19 cellular contexts compared by ENCODE assay signal in the genomic region with DNA sequence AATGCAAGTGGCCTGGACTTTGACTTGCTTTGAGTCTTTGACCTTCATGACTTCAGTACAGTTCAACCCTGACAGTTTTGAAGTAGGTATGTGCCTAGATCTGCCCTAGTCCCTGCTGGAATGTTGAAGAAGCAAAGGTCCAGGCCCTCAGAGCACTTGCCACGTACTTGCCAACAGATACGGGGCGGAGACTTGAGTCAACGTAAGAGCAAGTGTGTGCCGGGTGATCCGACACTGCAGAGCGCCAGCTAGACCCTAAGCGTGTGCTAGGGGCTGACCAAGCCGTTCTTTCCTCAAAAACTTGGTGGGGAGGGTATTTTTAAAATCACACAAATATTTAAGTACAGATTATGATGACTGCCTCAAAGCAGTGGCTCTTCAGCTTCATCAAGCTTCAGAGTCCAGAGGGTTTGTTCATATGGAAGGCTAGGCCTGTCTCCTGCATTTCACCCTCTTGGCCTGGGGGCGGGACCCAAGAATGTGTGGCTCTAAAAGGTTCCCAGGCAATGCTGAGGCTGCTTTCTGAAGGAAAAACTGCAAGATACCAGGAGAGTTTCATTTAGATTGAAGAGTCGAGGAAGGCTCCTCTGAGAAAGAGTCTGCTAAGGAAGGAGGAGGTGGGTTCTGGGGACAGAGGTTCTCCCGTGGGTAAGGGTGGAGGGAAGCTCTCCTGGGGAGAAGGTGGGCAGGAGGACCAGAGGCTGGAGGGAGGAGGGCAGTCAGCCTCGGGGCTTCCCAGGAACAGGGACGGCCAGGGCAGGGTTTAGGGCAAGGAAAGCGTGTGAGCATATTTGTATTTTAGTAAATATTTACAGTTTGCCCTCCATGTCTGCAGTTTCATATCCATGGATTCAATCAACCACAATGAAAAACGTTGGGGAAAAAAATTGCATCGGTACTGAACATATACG.
DNase-seq lines count a peak whose midpoint lies in the region; ATAC-seq, FAIRE-seq and TF ChIP-seq lines count a peak whose summit lies in the region.
"Had no signal": no experiment of that assay in that cellular context is flagged by ENCODE, and none has a peak within 500 bp of the region (broad histone marks: within the 10 kb centered on the region; RNA-seq: fewer than 3 reads in every experiment).

No MANE protein-coding gene starts in this region.

- no peak for FAIRE-seq in kidney (lab: Jason Lieb, UNC)
- FAIRE-seq: pancreas had no signal

- intact Hi-C loops in kidney (cut with DNase I): no loop called here
- intact Hi-C loops in activated T-helper 1 cell treated with anti-CD3 and anti-CD28 coated beads, Interleukin-12 subunit alpha, Interleukin-12 subunit beta, Interleukin-2, Interleukin-4 antibody, amounts not matched to agents 30 ng/mL and 10 ng/mL and 1 ng/mL, durations not matched to agents 14 hours and 24 hours and 36 hours (cut with micrococcal nuclease): no loop called here

- peak overlapping the region; percentile 33 to 48 for H3K27ac ChIP-seq in kidney (ENCODE audit: low read depth in 2 of 2, low read length in 2 of 2)
- H3K27ac ChIP-seq: left lung, pancreas had no signal

- H3K9ac ChIP-seq in kidney (ENCODE audit: low read length in 2 of 2): no peak overlapping the region

- no peak for ATAC-seq in activated CD8-positive, alpha-beta memory T cell treated with anti-CD3 and anti-CD28 coated beads, Interleukin-2, amount 10 ng/mL, durations not matched to agents 7 days and 5 days
- ATAC-seq in T-helper 17 cell (no peak), GM18498 (IDR thresholded peaks at IDR 0.05; ENCODE audit: unreplicated experiment) (no peak)
- ATAC-seq: left lung, pancreas had no signal

- H3K27me3 Mint-ChIP-seq in activated CD8-positive, alpha-beta memory T cell treated with anti-CD3 and anti-CD28 coated beads, Interleukin-2, amount 10 ng/mL, durations not matched to agents 7 days and 5 days: no peaks in the 10 kb centered on the region
- H3K27me3 Mint-ChIP-seq in osteocyte (ENCODE audit: unreplicated experiment) (no peaks in the 10 kb centered on the region), T-helper 17 cell (peaks cover 46% of the 10 kb centered on the region)
- H3K27me3 Mint-ChIP-seq in activated T-helper 1 cell treated with anti-CD3 and anti-CD28 coated beads, Interleukin-12 subunit alpha, Interleukin-12 subunit beta, Interleukin-2, Interleukin-4 antibody, amounts not matched to agents 30 ng/mL and 10 ng/mL and 1 ng/mL, durations not matched to agents 14 hours and 24 hours and 36 hours (ENCODE audit: insufficient read depth): peaks cover 6% of the 10 kb centered on the region
- H3K27me3 Mint-ChIP-seq: activated CD4-positive, alpha-beta T cell treated with anti-CD3 and anti-CD28 coated beads, Interleukin-2, amount 10 ng/mL, durations not matched to agents 24 days and 14 days; B cell had no signal

- DNase-seq in activated CD8-positive, alpha-beta memory T cell treated with anti-CD3 and anti-CD28 coated beads for 24 hours: peak; percentile 38
- no peak for DNase-seq in activated CD8-positive, alpha-beta memory T cell treated with anti-CD3 and anti-CD28 coated beads, Interleukin-2, amount 10 ng/mL, durations not matched to agents 7 days and 5 days
- no peak for DNase-seq in kidney
- peak; percentile 48 for DNase-seq in osteocyte (ENCODE audit: extremely low spot score, unreplicated experiment)
- DNase-seq in T-helper 17 cell: no peak
- DNase-seq in activated T-helper 1 cell treated with anti-CD3 and anti-CD28 coated beads, Interleukin-12 subunit alpha, Interleukin-12 subunit beta, Interleukin-2, Interleukin-4 antibody, amounts not matched to agents 30 ng/mL and 10 ng/mL and 1 ng/mL, durations not matched to agents 14 hours and 24 hours and 36 hours (ENCODE audit: low spot score): no peak
- DNase-seq in NCI-H187 (lab: John Stamatoyannopoulos, UW): no peak
- DNase-seq: 8988T; activated CD4-positive, alpha-beta T cell treated with anti-CD3 and anti-CD28 coated beads, Interleukin-2, amount 10 ng/mL, durations not matched to agents 24 days and 14 days; activated CD8-positive, alpha-beta memory T cell treated with anti-CD3 and anti-CD28 coated beads, Interleukin-2, amount 50 U/mL, for 4 hours; activated gamma-delta T cell; DND-41; left lung; NCI-H1417; NCI-H524 treated with DMSO at 0.1 percent for 48 hours; pancreas had no signal

- no peaks in the 10 kb centered on the region for H3K4me1 Mint-ChIP-seq in activated CD8-positive, alpha-beta memory T cell treated with anti-CD3 and anti-CD28 coated beads, Interleukin-2, amount 10 ng/mL, durations not matched to agents 7 days and 5 days
- peaks cover 46% of the 10 kb centered on the region for H3K4me1 Mint-ChIP-seq in osteocyte (ENCODE audit: unreplicated experiment)
- peaks cover 3% of the 10 kb centered on the region for H3K4me1 Mint-ChIP-seq in T-helper 17 cell
- no peaks in the 10 kb centered on the region for H3K4me1 Mint-ChIP-seq in activated T-helper 1 cell treated with anti-CD3 and anti-CD28 coated beads, Interleukin-12 subunit alpha, Interleukin-12 subunit beta, Interleukin-2, Interleukin-4 antibody, amounts not matched to agents 30 ng/mL and 10 ng/mL and 1 ng/mL, durations not matched to agents 14 hours and 24 hours and 36 hours (ENCODE audit: low read depth)
- H3K4me1 Mint-ChIP-seq: activated CD4-positive, alpha-beta T cell treated with anti-CD3 and anti-CD28 coated beads, Interleukin-2, amount 10 ng/mL, durations not matched to agents 24 days and 14 days; B cell had no signal

- H3K27ac Mint-ChIP-seq in activated CD8-positive, alpha-beta memory T cell treated with anti-CD3 and anti-CD28 coated beads, Interleukin-2, amount 10 ng/mL, durations not matched to agents 7 days and 5 days: no peak overlapping the region
- H3K27ac Mint-ChIP-seq in osteocyte (ENCODE audit: unreplicated experiment) (peak overlapping the region; percentile 87), T-helper 17 cell (no peak overlapping the region)
- no peak overlapping the region for H3K27ac Mint-ChIP-seq in activated T-helper 1 cell treated with anti-CD3 and anti-CD28 coated beads, Interleukin-12 subunit alpha, Interleukin-12 subunit beta, Interleukin-2, Interleukin-4 antibody, amounts not matched to agents 30 ng/mL and 10 ng/mL and 1 ng/mL, durations not matched to agents 14 hours and 24 hours and 36 hours
- H3K27ac Mint-ChIP-seq: activated CD4-positive, alpha-beta T cell treated with anti-CD3 and anti-CD28 coated beads, Interleukin-2, amount 10 ng/mL, durations not matched to agents 24 days and 14 days; B cell had no signal

- peaks cover 9 to 20% of the 10 kb centered on the region in 2 donors for H3K36me3 ChIP-seq in kidney (ENCODE audit: control insufficient read depth in 1 of 2, insufficient read depth in 2 of 2, low read length in 2 of 2)

- H3K9me3 ChIP-seq in kidney (ENCODE audit: control insufficient read depth in 1 of 2, low read length in 2 of 2) (no peaks in the 10 kb centered on the region), T-helper 17 cell (ENCODE audit: control insufficient read depth, low read length, poor library complexity, severe bottlenecking) (no peaks in the 10 kb centered on the region)
- H3K9me3 ChIP-seq: left lung, pancreas had no signal

- no peaks in the 10 kb centered on the region for H3K9me3 Mint-ChIP-seq in activated CD8-positive, alpha-beta memory T cell treated with anti-CD3 and anti-CD28 coated beads, Interleukin-2, amount 10 ng/mL, durations not matched to agents 7 days and 5 days (ENCODE audit: low read depth)
- H3K9me3 Mint-ChIP-seq in osteocyte (ENCODE audit: unreplicated experiment): no peaks in the 10 kb centered on the region
- H3K9me3 Mint-ChIP-seq in activated T-helper 1 cell treated with anti-CD3 and anti-CD28 coated beads, Interleukin-12 subunit alpha, Interleukin-12 subunit beta, Interleukin-2, Interleukin-4 antibody, amounts not matched to agents 30 ng/mL and 10 ng/mL and 1 ng/mL, durations not matched to agents 14 hours and 24 hours and 36 hours: no peaks in the 10 kb centered on the region
- H3K9me3 Mint-ChIP-seq: activated CD4-positive, alpha-beta T cell treated with anti-CD3 and anti-CD28 coated beads, Interleukin-2, amount 10 ng/mL, durations not matched to agents 24 days and 14 days had no signal

- TF ChIP-seq CTCF in kidney (IDR thresholded peaks at IDR 0.05; ENCODE audit: borderline replicate concordance, extremely low read depth, insufficient read depth): peak; percentile 7
- TF ChIP-seq CTCF in osteocyte (IDR thresholded peaks at IDR 0.05): no peak

- no peaks in the 10 kb centered on the region for H3K36me3 Mint-ChIP-seq in activated CD8-positive, alpha-beta memory T cell treated with anti-CD3 and anti-CD28 coated beads, Interleukin-2, amount 10 ng/mL, durations not matched to agents 7 days and 5 days
- H3K36me3 Mint-ChIP-seq in osteocyte (ENCODE audit: unreplicated experiment) (peaks cover 41% of the 10 kb centered on the region), T-helper 17 cell (ENCODE audit: low read depth) (no peaks in the 10 kb centered on the region)
- no peaks in the 10 kb centered on the region for H3K36me3 Mint-ChIP-seq in activated T-helper 1 cell treated with anti-CD3 and anti-CD28 coated beads, Interleukin-12 subunit alpha, Interleukin-12 subunit beta, Interleukin-2, Interleukin-4 antibody, amounts not matched to agents 30 ng/mL and 10 ng/mL and 1 ng/mL, durations not matched to agents 14 hours and 24 hours and 36 hours (ENCODE audit: low read depth)

- H3K4me1 ChIP-seq in kidney (ENCODE audit: control insufficient read depth in 1 of 2, insufficient read depth in 1 of 2, low read depth in 1 of 2, low read length in 2 of 2): peaks cover 14 to 17% of the 10 kb centered on the region in 2 donors
- H3K4me1 ChIP-seq: left lung, pancreas had no signal

- no peak overlapping the region for H3K4me3 ChIP-seq in kidney (ENCODE audit: low read length in 2 of 2)
- H3K4me3 ChIP-seq: coronary artery, left lung, pancreas had no signal

- no peak overlapping the region for H3K4me3 Mint-ChIP-seq in activated CD8-positive, alpha-beta memory T cell treated with anti-CD3 and anti-CD28 coated beads, Interleukin-2, amount 10 ng/mL, durations not matched to agents 7 days and 5 days
- H3K4me3 Mint-ChIP-seq in osteocyte (ENCODE audit: unreplicated experiment) (no peak overlapping the region), T-helper 17 cell (no peak overlapping the region)
- no peak overlapping the region for H3K4me3 Mint-ChIP-seq in activated T-helper 1 cell treated with anti-CD3 and anti-CD28 coated beads, Interleukin-12 subunit alpha, Interleukin-12 subunit beta, Interleukin-2, Interleukin-4 antibody, amounts not matched to agents 30 ng/mL and 10 ng/mL and 1 ng/mL, durations not matched to agents 14 hours and 24 hours and 36 hours
- H3K4me3 Mint-ChIP-seq: activated CD4-positive, alpha-beta T cell treated with anti-CD3 and anti-CD28 coated beads, Interleukin-2, amount 10 ng/mL, durations not matched to agents 24 days and 14 days; B cell had no signal

- CTCF ChIA-PET in activated CD8-positive, alpha-beta memory T cell treated with anti-CD3 and anti-CD28 coated beads, Interleukin-2, amount 10 ng/mL, durations not matched to agents 7 days and 5 days (lab: Charles Lee): no interaction called here

Comparison
In these comparisons a context has a peak if more than half of its experiments do, and no peak if none do; other contexts are left out.
1. DNase-seq: peak in activated CD8-positive, alpha-beta memory T cell treated with anti-CD3 and anti-CD28 coated beads for 24 hours (single experiment) and osteocyte (single experiment); none in activated CD8-positive, alpha-beta memory T cell treated with anti-CD3 and anti-CD28 coated beads, Interleukin-2, amount 10 ng/mL, durations not matched to agents 7 days and 5 days (single experiment), kidney (single experiment), T-helper 17 cell (0 of 3), activated T-helper 1 cell treated with anti-CD3 and anti-CD28 coated beads, Interleukin-12 subunit alpha, Interleukin-12 subunit beta, Interleukin-2, Interleukin-4 antibody, amounts not matched to agents 30 ng/mL and 10 ng/mL and 1 ng/mL, durations not matched to agents 14 hours and 24 hours and 36 hours (single experiment) and NCI-H187 (0 of 2).